Comparison of ENCODE assay signal across 26 cellular contexts in the genomic region with DNA sequence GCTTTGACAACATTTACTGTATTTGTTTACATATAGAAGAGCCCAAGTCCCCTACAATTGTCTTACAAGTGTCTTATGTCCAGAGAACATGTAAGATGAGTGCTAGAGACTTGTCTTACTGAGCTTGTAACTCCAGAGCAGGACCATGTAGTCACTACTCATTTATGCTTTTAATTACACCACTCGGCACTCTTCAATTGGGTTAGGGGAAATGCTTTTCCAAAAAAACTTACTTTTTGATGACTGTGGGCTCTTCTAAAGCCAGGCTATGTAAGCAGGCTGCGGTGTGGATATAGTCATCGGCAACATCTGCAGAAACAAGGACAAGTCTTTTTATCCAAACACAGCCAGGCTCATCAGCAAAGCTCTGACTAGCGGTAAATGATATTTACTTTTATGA.
"Had no signal": no experiment of that assay in that cellular context is flagged by ENCODE, and none has a peak within 500 bp of the region (broad histone marks: within the 10 kb centered on the region; RNA-seq: fewer than 3 reads in every experiment).

No MANE protein-coding gene starts in this region.

- H3K27ac ChIP-seq: esophagus muscularis mucosa, foreskin keratinocyte, gastroesophageal sphincter, heart left ventricle, hepatocyte, pancreas, suprapubic skin, transverse colon, upper lobe of right lung, uterus had no signal

- H3K27me3 ChIP-seq: esophagus muscularis mucosa, foreskin keratinocyte, gastroesophageal sphincter, heart left ventricle, hepatocyte, pancreas, suprapubic skin, transverse colon, upper lobe of right lung, uterus had no signal

- H3K4me1 ChIP-seq: foreskin keratinocyte, pancreas, suprapubic skin, upper lobe of right lung, uterus had no signal

- H3K4me3 Mint-ChIP-seq: memory B cell; natural killer cell; stimulated activated naive CD8-positive, alpha-beta T cell treated with anti-CD3 and anti-CD28 coated beads, Interleukin-15, amount 100 ng/mL, for 72 hours had no signal

- H3K36me3 ChIP-seq: uterus had no signal

- H3K27ac Mint-ChIP-seq: memory B cell had no signal

- H3K27me3 Mint-ChIP-seq: memory B cell; stimulated activated naive CD8-positive, alpha-beta T cell treated with anti-CD3 and anti-CD28 coated beads, Interleukin-15, amount 100 ng/mL, for 72 hours had no signal

- H3K9me3 ChIP-seq: esophagus muscularis mucosa, gastroesophageal sphincter, heart left ventricle, pancreas, suprapubic skin, transverse colon, upper lobe of right lung, uterus had no signal

- H2AFZ ChIP-seq: hepatocyte had no signal

- H3K4me2 ChIP-seq: hepatocyte, smooth muscle cell had no signal

- H3K9me3 Mint-ChIP-seq: memory B cell; natural killer cell; stimulated activated naive CD8-positive, alpha-beta T cell treated with anti-CD3 and anti-CD28 coated beads, Interleukin-15, amount 100 ng/mL, for 72 hours had no signal

- ATAC-seq: foreskin keratinocyte; gastroesophageal sphincter; heart left ventricle; left lobe of liver; natural killer cell; pancreas; sciatic nerve; stimulated activated naive CD8-positive, alpha-beta T cell treated with anti-CD3 and anti-CD28 coated beads, Interleukin-15, amount 100 ng/mL, for 72 hours; upper lobe of right lung had no signal

- DNase-seq: dermis blood vessel endothelial cell; effector memory CD4-positive, alpha-beta T cell; foreskin keratinocyte; heart left ventricle; kidney; natural killer cell; occipital lobe; pancreas; stimulated activated CD4-positive, alpha-beta T cell treated with anti-CD3 and anti-CD28 coated beads, Interleukin-12 subunit alpha, Interleukin-12 subunit beta, amount 100 ng/mL, for 4 hours; stimulated activated CD4-positive, alpha-beta T cell treated with anti-CD3 and anti-CD28 coated beads, Interleukin-1b, Interleukin-23, amount 100 ng/mL, for 48 hours; stimulated activated CD4-positive, alpha-beta T cell treated with anti-CD3 and anti-CD28 coated beads, Interleukin-4, amount 100 ng/mL, for 1 hour; stimulated activated CD8-positive, alpha-beta memory T cell treated with anti-CD3 and anti-CD28 coated beads, Interleukin-4, amount 100 ng/mL, for 48 hours; stimulated activated naive CD4-positive, alpha-beta T cell; stimulated activated naive CD8-positive, alpha-beta T cell treated with anti-CD3 and anti-CD28 coated beads, Interleukin-15, amount 100 ng/mL, for 72 hours; transverse colon; upper lobe of right lung; uterus had no signal

- H3K4me3 ChIP-seq: esophagus muscularis mucosa, gastroesophageal sphincter, heart left ventricle, hepatocyte, lung, pancreas, smooth muscle cell, suprapubic skin, transverse colon, upper lobe of right lung, uterus had no signal
